ENCODE assay signal across 14 cellular contexts in the genomic region with DNA sequence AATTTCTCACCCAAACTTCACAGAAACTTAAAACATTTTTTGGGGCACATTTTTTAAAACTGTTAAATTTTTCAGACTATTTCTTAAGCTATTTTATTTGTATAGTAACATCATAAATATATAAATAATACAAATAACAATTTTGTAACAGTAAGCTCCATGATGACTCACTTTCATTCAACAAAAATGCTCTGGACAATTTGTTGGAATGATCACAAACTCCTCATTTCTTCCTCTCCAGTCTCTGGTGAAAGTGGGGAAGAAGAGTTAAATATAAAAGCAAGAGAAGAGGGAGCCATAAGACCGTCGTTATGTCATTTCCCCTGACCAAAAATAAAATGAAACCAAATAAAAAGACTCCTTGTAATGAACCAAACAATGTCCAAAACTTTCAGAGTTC.
DNase-seq lines count a peak whose midpoint lies in the region; ATAC-seq and TF ChIP-seq lines count a peak whose summit lies in the region.
"Had no signal": no experiment of that assay in that cellular context is flagged by ENCODE, and none has a peak within 500 bp of the region (broad histone marks: within the 10 kb centered on the region; RNA-seq: fewer than 3 reads in every experiment).

No MANE protein-coding gene starts in this region.

- H3K9me2 ChIP-seq in Loucy (replicated peaks; ENCODE audit: low read depth, low read length) = no peaks in the 10 kb centered on the region

- no peaks in the 10 kb centered on the region for H4K20me1 ChIP-seq in Loucy (ENCODE audit: insufficient read depth, low read length, poor library complexity, severe bottlenecking)

- H3K9ac ChIP-seq in Loucy (ENCODE audit: low read depth, low read length, poor library complexity, severe bottlenecking) = no peak overlapping the region
- H3K9ac ChIP-seq in skeletal muscle satellite cell (ENCODE audit: low read depth, low read length) = no peak overlapping the region

- TF ChIP-seq POLR2A in GM18505 (IDR thresholded peaks at IDR 0.05; ENCODE audit: borderline replicate concordance, extremely low read depth, insufficient read depth, insufficient read length) = no peak

- no peaks in the 10 kb centered on the region for H3F3A ChIP-seq in Loucy (ENCODE audit: low read depth)

- H3K9me3 ChIP-seq in Loucy (ENCODE audit: insufficient read depth, low read depth, low read length) = no peaks in the 10 kb centered on the region
- H3K9me3 ChIP-seq in skeletal muscle satellite cell (replicated peaks; ENCODE audit: low read length) = no peaks in the 10 kb centered on the region

- DNase-seq in EH (ENCODE audit: low read depth) (peak; percentile 19), fibroblast of mammary gland (ENCODE audit: low read depth) (peak; percentile 42), GOT3 (lab: John Stamatoyannopoulos, UW) (no peak), NCI-H2196 treated with DMSO at 0.1 percent for 48 hours (lab: John Stamatoyannopoulos, UW; ENCODE audit: unreplicated experiment) (no peak)
- DNase-seq: C1 segment of cervical spinal cord, DMS 273 treated with DMSO at 0.1 percent for 48 hours, KBM-7, NCI-H1092, NCI-H1694, NCI-H69, SHP77 had no signal

- H3K4me3 ChIP-seq in Loucy (ENCODE audit: low read length, poor library complexity, severe bottlenecking) = no peak overlapping the region
- H3K4me3 ChIP-seq in fibroblast of mammary gland (ENCODE audit: control insufficient read depth, low read depth, low read length) = no peak overlapping the region
- no peak overlapping the region for H3K4me3 ChIP-seq in skeletal muscle satellite cell (ENCODE audit: low read length)

- ATAC-seq in GM18505 (IDR thresholded peaks at IDR 0.05; ENCODE audit: unreplicated experiment) = no peak

- no peak for TF ChIP-seq CTCF in Loucy (conservative IDR thresholded peaks at IDR 0.05; ENCODE audit: low read length)
- no peak for TF ChIP-seq CTCF in fibroblast of mammary gland (conservative IDR thresholded peaks at IDR 0.05; ENCODE audit: control insufficient read depth, insufficient read depth, low read depth, low read length)

- H3K79me2 ChIP-seq in Loucy (ENCODE audit: insufficient read depth, low read length) = no peaks in the 10 kb centered on the region

- H3K27me3 ChIP-seq in Loucy (ENCODE audit: insufficient read depth, low read length, poor library complexity, severe bottlenecking) (no peaks in the 10 kb centered on the region), skeletal muscle satellite cell (ENCODE audit: control insufficient read depth, insufficient read depth, low read length) (no peaks in the 10 kb centered on the region)

- H3K4me1 ChIP-seq in Loucy (ENCODE audit: insufficient read depth, low read length, poor library complexity, severe bottlenecking) (no peaks in the 10 kb centered on the region), skeletal muscle satellite cell (ENCODE audit: control insufficient read depth, insufficient read depth, low read length) (peaks cover 9% of the 10 kb centered on the region)

- H2AFZ ChIP-seq in Loucy (ENCODE audit: low read length) = 0 out of 2 replicates have a peak overlapping the region, but pooled peaks have one; percentile 6

- H3K4me2 ChIP-seq in Loucy (ENCODE audit: low read depth, low read length, poor library complexity, severe bottlenecking) (no peak overlapping the region), skeletal muscle satellite cell (ENCODE audit: low read length) (peak overlapping the region; percentile 28)

- H3K36me3 ChIP-seq in Loucy (ENCODE audit: insufficient read depth, low read length) (no peaks in the 10 kb centered on the region), skeletal muscle satellite cell (ENCODE audit: insufficient read depth, low read length) (no peaks in the 10 kb centered on the region)

Comparison
In these comparisons a context has a peak if more than half of its experiments do, and no peak if none do; other contexts are left out.
1. DNase-seq: peak in EH (single experiment) and fibroblast of mammary gland (single experiment); none in GOT3 (single experiment) and NCI-H2196 treated with DMSO at 0.1 percent for 48 hours (single experiment).